8 cellular contexts compared by ENCODE assay signal in the genomic region with DNA sequence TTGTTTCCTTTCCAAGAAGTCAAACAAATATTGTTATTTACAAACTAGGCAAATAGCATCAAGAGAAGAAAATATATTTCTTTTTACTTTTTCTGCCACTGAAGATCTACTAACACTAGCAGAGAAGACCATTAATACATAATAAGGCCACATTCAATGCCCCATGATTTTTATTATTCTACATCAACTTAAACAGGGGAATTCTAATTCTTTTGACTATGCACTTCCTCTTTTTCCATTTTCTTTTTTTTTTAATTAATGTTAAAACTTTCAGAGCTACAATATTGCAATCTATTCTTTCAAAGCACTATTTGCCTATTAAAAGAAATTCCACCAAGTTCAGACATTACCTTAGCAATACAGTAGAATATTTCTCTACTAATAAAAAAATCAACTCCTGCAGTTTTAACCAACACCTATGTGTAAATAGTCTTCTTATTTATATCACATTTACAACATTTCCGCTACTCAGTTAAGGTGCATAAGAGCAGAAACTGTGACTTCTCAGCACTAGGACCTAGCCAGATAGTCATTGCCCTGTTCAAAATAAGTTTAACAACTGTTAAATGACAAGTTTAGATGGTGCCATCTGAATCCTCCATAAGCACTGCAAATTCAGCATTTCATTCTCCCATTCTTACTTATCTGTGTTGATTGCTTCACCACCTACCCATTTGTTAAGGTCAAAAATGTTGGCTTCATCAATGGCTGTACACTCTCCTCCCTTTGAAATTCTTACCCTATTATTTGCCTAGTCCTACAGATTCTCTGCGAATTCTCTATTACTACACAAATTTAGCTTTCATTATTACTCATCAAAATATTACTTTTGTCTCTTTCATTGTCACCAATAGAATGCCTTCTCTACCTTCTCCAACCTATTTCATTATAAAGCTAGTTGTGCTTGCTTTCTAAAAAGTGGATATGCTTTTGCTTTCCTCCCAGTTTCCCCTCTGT.
A peak's percentile ranks its signal among the peaks of the same experiment; 100 is the strongest.
DNase-seq lines count a peak whose midpoint lies in the region; ATAC-seq, FAIRE-seq and TF ChIP-seq lines count a peak whose summit lies in the region.
"Not testable (repeated sequence)": the region's sequence is repeated elsewhere in the genome, so short reads cannot be mapped to it uniquely, and the experiment has no call there.

No MANE protein-coding gene starts in this region.

- not testable (repeated sequence) for H3K27me3 Mint-ChIP-seq in memory B cell

- H3K4me3 Mint-ChIP-seq in memory B cell: not testable (repeated sequence)

- not testable (repeated sequence) for H3K36me3 Mint-ChIP-seq in memory B cell

- TF ChIP-seq POLR2A in GM12892 (IDR thresholded peaks at IDR 0.05; ENCODE audit: low read depth, low read length): not testable (repeated sequence)

- not testable (repeated sequence) for H3K27ac Mint-ChIP-seq in memory B cell

- FAIRE-seq in GM12892 (lab: Jason Lieb, UNC): peak; percentile 87

- not testable (repeated sequence) for DNase-seq in GM12892 (ENCODE audit: insufficient read length); memory B cell (ENCODE audit: low spot score in 2 of 2)

- not testable (repeated sequence) for H3K9me3 Mint-ChIP-seq in memory B cell

- peak; percentile 50 for ATAC-seq in GM18858 (IDR thresholded peaks at IDR 0.05; ENCODE audit: unreplicated experiment)
- peak; percentile 59 for ATAC-seq in GM19351 (IDR thresholded peaks at IDR 0.05; ENCODE audit: unreplicated experiment)
- ATAC-seq in GM21576 (IDR thresholded peaks at IDR 0.05; ENCODE audit: unreplicated experiment): peak; percentile 46
- ATAC-seq in HG02852 (IDR thresholded peaks at IDR 0.05; ENCODE audit: unreplicated experiment): peak; percentile 55
- ATAC-seq in HG03135 (IDR thresholded peaks at IDR 0.05; ENCODE audit: unreplicated experiment): peak; percentile 40
- peak; percentile 45 for ATAC-seq in HG03565 (IDR thresholded peaks at IDR 0.05; ENCODE audit: unreplicated experiment)
- ATAC-seq in memory B cell (ENCODE audit: low read depth): peak; percentile 76

- H3K4me1 Mint-ChIP-seq in memory B cell: not testable (repeated sequence)
